Comparison of ENCODE assay signal across 8 cellular contexts in the genomic region with DNA sequence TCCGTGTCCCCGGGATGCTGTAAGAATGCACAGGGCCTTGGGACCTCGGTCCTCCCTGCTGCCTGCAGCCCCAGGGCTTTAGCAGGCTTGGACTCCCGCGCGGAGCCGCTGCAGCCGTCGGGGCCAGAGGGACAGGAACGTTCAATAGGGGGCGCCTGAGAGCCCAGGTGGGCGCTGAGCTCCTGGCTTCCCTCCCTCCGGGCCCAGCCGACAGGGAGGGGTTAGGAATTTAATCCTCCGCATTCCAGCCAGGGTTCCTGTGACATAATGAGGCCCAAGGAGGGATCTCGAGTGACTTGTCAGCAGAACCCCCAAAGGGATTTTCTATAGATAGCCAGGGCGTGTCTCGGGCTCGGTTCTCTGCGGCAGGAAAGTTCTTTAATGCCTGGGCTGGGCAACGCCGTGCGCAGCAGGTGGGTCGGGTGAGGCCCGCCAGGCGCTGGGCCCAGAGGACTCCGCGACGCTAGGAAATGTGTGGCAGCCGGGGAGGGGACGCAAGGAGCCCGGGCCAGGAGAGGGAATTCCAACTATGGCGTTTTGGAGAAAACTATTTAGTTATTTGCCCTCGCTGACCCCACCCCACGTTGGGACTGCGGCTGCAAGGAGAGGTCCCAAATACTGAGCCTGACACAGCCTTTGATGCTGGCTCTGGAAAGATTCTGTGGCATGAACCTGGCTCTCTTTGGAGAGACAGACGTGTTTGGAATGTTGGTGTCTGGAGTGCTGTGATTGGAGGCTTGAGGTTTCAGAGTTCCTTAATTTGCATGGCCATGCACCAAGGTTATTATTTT.
A peak's percentile ranks its signal among the peaks of the same experiment; 100 is the strongest.
DNase-seq lines count a peak whose midpoint lies in the region; ATAC-seq and TF ChIP-seq lines count a peak whose summit lies in the region.

No MANE protein-coding gene starts in this region.

- no peak for TF ChIP-seq POLR2A in suprapubic skin (IDR thresholded peaks at IDR 0.05)

- TF ChIP-seq EP300 in suprapubic skin (IDR thresholded peaks at IDR 0.05) = no peak

- no peak overlapping the region for H3K27ac ChIP-seq in suprapubic skin

- DNase-seq in DMS 273 (lab: John Stamatoyannopoulos, UW; ENCODE audit: unreplicated experiment) (peak; percentile 48), DMS 273 treated with DMSO at 0.1 percent for 48 hours (lab: John Stamatoyannopoulos, UW) (no peak), iPS-NIHi11 (ENCODE audit: low spot score) (peak; percentile 94), suprapubic skin (ENCODE audit: low spot score in 2 of 2) (no peak), NCI-H128 (lab: John Stamatoyannopoulos, UW; ENCODE audit: unreplicated experiment) (no peak), cerebellum (ENCODE audit: low spot score) (no peak)

- no peaks in the 10 kb centered on the region for H3K36me3 ChIP-seq in suprapubic skin

- peak overlapping the region; percentile 30 for H3K4me3 ChIP-seq in suprapubic skin

- no peaks in the 10 kb centered on the region for H3K27me3 Mint-ChIP-seq in activated naive CD4-positive, alpha-beta T cell treated with anti-CD3 and anti-CD28 coated beads, Interleukin-2, amount 50 U/mL, for 24 hours

- H3K4me1 ChIP-seq in suprapubic skin = peaks cover 7% of the 10 kb centered on the region

- 39% methylated on average over 19 of the region's 37 CpGs for WGBS in suprapubic skin

- peak in 1 of 2 donors; percentile 41 for TF ChIP-seq CTCF in suprapubic skin (IDR thresholded peaks at IDR 0.05)

- H3K27me3 ChIP-seq in suprapubic skin = peaks cover 8% of the 10 kb centered on the region

- H3K9me3 Mint-ChIP-seq in activated naive CD4-positive, alpha-beta T cell treated with anti-CD3 and anti-CD28 coated beads, Interleukin-2, amount 50 U/mL, for 24 hours = peaks cover 13% of the 10 kb centered on the region

- H3K27ac Mint-ChIP-seq in activated naive CD4-positive, alpha-beta T cell treated with anti-CD3 and anti-CD28 coated beads, Interleukin-2, amount 50 U/mL, for 24 hours = no peak overlapping the region

- peak overlapping the region; percentile 11 for H3K4me3 Mint-ChIP-seq in activated naive CD4-positive, alpha-beta T cell treated with anti-CD3 and anti-CD28 coated beads, Interleukin-2, amount 50 U/mL, for 24 hours

- no peaks in the 10 kb centered on the region for H3K9me3 ChIP-seq in suprapubic skin

- peaks cover 5% of the 10 kb centered on the region for H3K36me3 Mint-ChIP-seq in activated naive CD4-positive, alpha-beta T cell treated with anti-CD3 and anti-CD28 coated beads, Interleukin-2, amount 50 U/mL, for 24 hours

- ATAC-seq in HG03045 (IDR thresholded peaks at IDR 0.05; ENCODE audit: unreplicated experiment) = peak; percentile 52

- H3K4me1 Mint-ChIP-seq in activated naive CD4-positive, alpha-beta T cell treated with anti-CD3 and anti-CD28 coated beads, Interleukin-2, amount 50 U/mL, for 24 hours = peaks cover 13% of the 10 kb centered on the region

Comparison
In these comparisons a context has a peak if more than half of its experiments do, and no peak if none do; other contexts are left out.
1. DNase-seq: peak in DMS 273 (single experiment) and iPS-NIHi11 (single experiment); none in DMS 273 treated with DMSO at 0.1 percent for 48 hours (single experiment), suprapubic skin (0 of 2), NCI-H128 (single experiment) and cerebellum (single experiment).